In the genomic region with DNA sequence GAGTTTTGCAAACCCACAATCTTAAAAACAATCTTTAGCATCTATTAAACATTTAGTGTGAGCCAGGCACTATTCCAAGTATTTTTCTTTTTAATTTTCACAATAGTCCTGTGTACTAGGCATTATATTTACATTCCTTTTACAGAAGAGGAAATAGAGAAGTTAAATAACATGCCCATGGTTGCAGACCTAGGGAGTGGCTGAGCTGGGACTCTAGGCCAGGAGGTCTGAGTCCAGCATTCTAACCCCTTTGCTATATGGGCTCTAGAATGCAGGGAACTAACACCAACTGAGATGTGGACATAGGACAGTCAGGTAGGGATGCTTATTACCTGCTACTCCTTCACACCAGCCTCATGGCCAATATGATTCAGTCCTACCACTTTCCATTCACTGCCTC, we compare ENCODE assay signal across 27 cellular contexts.
"Had no signal": no experiment of that assay in that cellular context is flagged by ENCODE, and none has a peak within 500 bp of the region (broad histone marks: within the 10 kb centered on the region; RNA-seq: fewer than 3 reads in every experiment).

No MANE protein-coding gene starts in this region.

- H3K4me1 Mint-ChIP-seq: natural killer cell; nephron; neural progenitor cell; stimulated activated effector memory CD8-positive, alpha-beta T cell treated with anti-CD3 and anti-CD28 coated beads, Interleukin-12 subunit alpha, Interleukin-12 subunit beta, amount 100 ng/mL, for 72 hours; stimulated activated naive B cell treated with anti-CD40 and anti-IgM and Interleukin-4, amounts not matched to agents 10 μg/mL and 1 μg/mL and 100 μg/mL, for 72 hours had no signal

- H3K27me3 ChIP-seq: neural progenitor cell, ovary, right lobe of liver, sigmoid colon, stomach, thyroid gland, tibial nerve, upper lobe of left lung, vagina had no signal

- H3K9me3 Mint-ChIP-seq: neural progenitor cell; stimulated activated naive B cell treated with anti-CD40 and anti-IgM and Interleukin-4, amounts not matched to agents 10 μg/mL and 1 μg/mL and 100 μg/mL, for 72 hours; stimulated activated naive CD8-positive, alpha-beta T cell treated with anti-CD3 and anti-CD28 coated beads, Interleukin-15, Interleukin-2, amounts not matched to agents 100 ng/mL and 50 ng/mL, for 24 hours had no signal

- H3K4me2 ChIP-seq: neural progenitor cell had no signal

- H3K27ac Mint-ChIP-seq: natural killer cell; nephron; neural progenitor cell; progenitor cell of endocrine pancreas; stimulated activated effector memory CD8-positive, alpha-beta T cell treated with anti-CD3 and anti-CD28 coated beads, Interleukin-12 subunit alpha, Interleukin-12 subunit beta, amount 100 ng/mL, for 72 hours; stimulated activated naive B cell treated with anti-CD40 and anti-IgM and Interleukin-4, amounts not matched to agents 10 μg/mL and 1 μg/mL and 100 μg/mL, for 72 hours; stimulated activated naive CD8-positive, alpha-beta T cell treated with anti-CD3 and anti-CD28 coated beads, Interleukin-15, Interleukin-2, amounts not matched to agents 100 ng/mL and 50 ng/mL, for 24 hours had no signal

- H3K9me3 ChIP-seq: ovary, psoas muscle, right lobe of liver, sigmoid colon, stomach, thoracic aorta, thyroid gland, tibial nerve, upper lobe of left lung, vagina had no signal

- H3K36me3 ChIP-seq: neural progenitor cell, ovary, right lobe of liver, sigmoid colon, stomach, thoracic aorta, thyroid gland, tibial nerve, upper lobe of left lung, vagina had no signal

- H3K4me3 Mint-ChIP-seq: natural killer cell; nephron; neural progenitor cell; stimulated activated effector memory CD8-positive, alpha-beta T cell treated with anti-CD3 and anti-CD28 coated beads, Interleukin-12 subunit alpha, Interleukin-12 subunit beta, amount 100 ng/mL, for 72 hours; stimulated activated naive B cell treated with anti-CD40 and anti-IgM and Interleukin-4, amounts not matched to agents 10 μg/mL and 1 μg/mL and 100 μg/mL, for 72 hours; stimulated activated naive CD8-positive, alpha-beta T cell treated with anti-CD3 and anti-CD28 coated beads, Interleukin-15, Interleukin-2, amounts not matched to agents 100 ng/mL and 50 ng/mL, for 24 hours had no signal

- H3K27me3 Mint-ChIP-seq: stimulated activated naive B cell treated with anti-CD40 and anti-IgM and Interleukin-4, amounts not matched to agents 10 μg/mL and 1 μg/mL and 100 μg/mL, for 72 hours had no signal

- H2AFZ ChIP-seq: neural progenitor cell, parathyroid adenoma had no signal

- H3K4me1 ChIP-seq: neural progenitor cell, parathyroid adenoma, psoas muscle, right lobe of liver, sigmoid colon, stomach, thyroid gland, tibial nerve, upper lobe of left lung, vagina had no signal

- H3K4me3 ChIP-seq: neural progenitor cell, ovary, psoas muscle, right lobe of liver, sigmoid colon, stomach, thoracic aorta, thyroid gland, tibial nerve, upper lobe of left lung, vagina had no signal

- H3K9ac ChIP-seq: neural progenitor cell, parathyroid adenoma had no signal

- DNase-seq: natural killer cell; occipital lobe; ovary; posterior cingulate gyrus; psoas muscle; right cardiac atrium; right lobe of liver; sigmoid colon; small intestine; stimulated activated CD4-positive, alpha-beta T cell treated with anti-CD3 and anti-CD28 coated beads, Interleukin-15, amount 100 ng/mL, for 24 hours; stimulated activated CD4-positive, alpha-beta T cell treated with anti-CD3 and anti-CD28 coated beads, Interleukin-2, amount 100 ng/mL, for 24 hours; stimulated activated CD4-positive, alpha-beta T cell treated with anti-CD3 and anti-CD28 coated beads, Interleukin-2, amount 100 ng/mL, for 48 hours; stimulated activated CD4-positive, alpha-beta T cell treated with anti-CD3 and anti-CD28 coated beads, Interleukin-4, amount 100 ng/mL, for 24 hours; stimulated activated naive B cell treated with anti-CD40 and anti-IgM and Interleukin-4, amounts not matched to agents 10 μg/mL and 1 μg/mL and 100 μg/mL, for 72 hours; stimulated activated naive CD4-positive, alpha-beta T cell treated with Interleukin-2 at 50 U/mL for 16 hours; stomach; thyroid gland; upper lobe of left lung had no signal

- H3K36me3 Mint-ChIP-seq: natural killer cell; neural progenitor cell; stimulated activated effector memory CD8-positive, alpha-beta T cell treated with anti-CD3 and anti-CD28 coated beads, Interleukin-12 subunit alpha, Interleukin-12 subunit beta, amount 100 ng/mL, for 72 hours; stimulated activated naive B cell treated with anti-CD40 and anti-IgM and Interleukin-4, amounts not matched to agents 10 μg/mL and 1 μg/mL and 100 μg/mL, for 72 hours had no signal

- H3K79me2 ChIP-seq: parathyroid adenoma had no signal

- ATAC-seq: natural killer cell; psoas muscle; right cardiac atrium; right lobe of liver; stimulated activated effector memory CD8-positive, alpha-beta T cell treated with anti-CD3 and anti-CD28 coated beads, Interleukin-12 subunit alpha, Interleukin-12 subunit beta, amount 100 ng/mL, for 72 hours; stimulated activated naive B cell treated with anti-CD40 and anti-IgM and Interleukin-4, amounts not matched to agents 10 μg/mL and 1 μg/mL and 100 μg/mL, for 72 hours had no signal

- H3K27ac ChIP-seq: neural progenitor cell, ovary, parathyroid adenoma, psoas muscle, right lobe of liver, sigmoid colon, stomach, thoracic aorta, thyroid gland, tibial nerve, upper lobe of left lung, vagina had no signal
